In genomic region chr14:63249112-63249511, GRCh38 we compare ENCODE assay signal across 20 cellular contexts. TPM values are rescaled to one million over a fixed set of nuclear protein-coding genes. Genes with fewer than 3 reads are reported as not detected.
DNase-seq lines count a peak whose midpoint lies in the region; ATAC-seq and TF ChIP-seq lines count a peak whose summit lies in the region.
"Had no signal": no experiment of that assay in that cellular context is flagged by ENCODE, and none has a peak within 500 bp of the region (broad histone marks: within the 10 kb centered on the region; RNA-seq: fewer than 3 reads in every experiment).

No MANE protein-coding gene starts in this region.

- H3K27me3 ChIP-seq in ascending aorta, result no peaks in the 10 kb centered on the region
- H3K27me3 ChIP-seq in spleen (replicated peaks in 1 of 7), result no peaks in the 10 kb centered on the region
- H3K27me3 ChIP-seq: colonic mucosa had no signal

- TF ChIP-seq CTCF in ascending aorta (IDR thresholded peaks at IDR 0.05) (no peak), fibroblast of pulmonary artery (IDR thresholded peaks at IDR 0.05; ENCODE audit: low read length, missing control alignments) (no peak), spleen (IDR thresholded peaks at IDR 0.05 in 8 of 11, conservative IDR thresholded peaks at IDR 0.05 in 3 of 11) (no peak), type B pancreatic cell (conservative IDR thresholded peaks at IDR 0.05) (no peak)

- WGBS in spleen, 5 donors, result 60 to 69% (median 65%) methylated on average over 2 of the region's 2 CpGs

- H3K36me3 ChIP-seq in ascending aorta, result no peaks in the 10 kb centered on the region
- H3K36me3 ChIP-seq in spleen, result no peaks in the 10 kb centered on the region
- H3K36me3 ChIP-seq: colonic mucosa had no signal

- intact Hi-C loops in ascending aorta (cut with DNase I) (loop anchor here (2.0 kb wide), 1 partner anchor 44 kb away; the partner anchor contains the start of gene RHOJ), sciatic nerve (cut with DNase I) (no loop called here), spleen (cut with DNase I; ENCODE audit: low total_unique reads) (no loop called here), posterior vena cava (cut with DNase I) (no loop called here)

- peaks cover 3% of the 10 kb centered on the region for H3K36me3 Mint-ChIP-seq in type B pancreatic cell
- H3K36me3 Mint-ChIP-seq: CD8-positive, alpha-beta memory T cell; natural killer cell had no signal

- peak; percentile 56 for DNase-seq in EH (ENCODE audit: low read depth)
- DNase-seq in ascending aorta (ENCODE audit: low spot score in 2 of 2), result no peak
- DNase-seq in fibroblast of pulmonary artery (ENCODE audit: low read depth), result peak; percentile 60
- no peak for DNase-seq in sciatic nerve (ENCODE audit: low spot score)
- DNase-seq in spleen, result no peak
- DNase-seq in type B pancreatic cell (ENCODE audit: extremely low spot score, unreplicated experiment), result no peak
- no peak for DNase-seq in posterior vena cava (ENCODE audit: low spot score)
- no peak for DNase-seq in NCI-H510A (lab: John Stamatoyannopoulos, UW)
- DNase-seq: activated CD4-positive, alpha-beta T cell treated with anti-CD3 and anti-CD28 coated beads for 1 hour; CD8-positive, alpha-beta memory T cell; colonic mucosa; DND-41; mammary epithelial cell; natural killer cell; NCI-H1694; NCI-H526; stimulated activated naive CD4-positive, alpha-beta T cell; T1000 had no signal

- H3K27me3 Mint-ChIP-seq in type B pancreatic cell, result no peaks in the 10 kb centered on the region

- peaks cover 0 to 11% of the 10 kb centered on the region in 2 donors for H3K4me1 ChIP-seq in ascending aorta
- H3K4me1 ChIP-seq in spleen, result no peaks in the 10 kb centered on the region
- H3K4me1 ChIP-seq: colonic mucosa had no signal

- H3K9me3 ChIP-seq in ascending aorta (no peaks in the 10 kb centered on the region), spleen (peaks cover 0 to 5% (median 0%) of the 10 kb centered on the region in 8 donors)
- H3K9me3 ChIP-seq: colonic mucosa had no signal

- ATAC-seq in sciatic nerve, result peak; percentile 72
- ATAC-seq: activated T-helper 17 cell treated with anti-CD3 and anti-CD28 coated beads, Interleukin-2, amount 50 U/mL, for 72 hours; natural killer cell had no signal

- H3K27ac ChIP-seq in ascending aorta, result peak overlapping the region; percentile 45 to 66
- no peak overlapping the region for H3K27ac ChIP-seq in spleen
- H3K27ac ChIP-seq: colonic mucosa had no signal

- H3K4me3 ChIP-seq in ascending aorta, result no peak overlapping the region
- H3K4me3 ChIP-seq in fibroblast of pulmonary artery (replicated peaks; ENCODE audit: low read depth, low read length), result no peak overlapping the region
- H3K4me3 ChIP-seq in spleen, result no peak overlapping the region
- H3K4me3 ChIP-seq: colonic mucosa had no signal

- H3K4me3 Mint-ChIP-seq in type B pancreatic cell, result no peak overlapping the region
- H3K4me3 Mint-ChIP-seq: activated T-helper 17 cell treated with anti-CD3 and anti-CD28 coated beads, Interleukin-2, amount 50 U/mL, for 72 hours; CD8-positive, alpha-beta memory T cell; natural killer cell had no signal

- H3K9me3 Mint-ChIP-seq in type B pancreatic cell, result peaks cover 9% of the 10 kb centered on the region
- H3K9me3 Mint-ChIP-seq: activated T-helper 17 cell treated with anti-CD3 and anti-CD28 coated beads, Interleukin-2, amount 50 U/mL, for 72 hours; natural killer cell had no signal

- no peak for TF ChIP-seq POLR2A in spleen (IDR thresholded peaks at IDR 0.05)

- H3K4me1 Mint-ChIP-seq in type B pancreatic cell (ENCODE audit: unreplicated experiment), result peaks cover 4% of the 10 kb centered on the region
- H3K4me1 Mint-ChIP-seq: activated T-helper 17 cell treated with anti-CD3 and anti-CD28 coated beads, Interleukin-2, amount 50 U/mL, for 72 hours; CD8-positive, alpha-beta memory T cell; natural killer cell had no signal

- no peak overlapping the region for H3K27ac Mint-ChIP-seq in type B pancreatic cell
- H3K27ac Mint-ChIP-seq: activated T-helper 17 cell treated with anti-CD3 and anti-CD28 coated beads, Interleukin-2, amount 50 U/mL, for 72 hours; CD8-positive, alpha-beta memory T cell; natural killer cell had no signal

RNA-seq across cellular contexts. Expression of gene RHOJ, which starts 44.9 kb away (rescaled TPM):
- 12.9 TPM for total RNA-seq in ascending aorta
- total RNA-seq in sciatic nerve, result 55.9 TPM
- total RNA-seq in spleen, result 10 to 100 TPM in 6 of 7 donors, 1 to 10 TPM in 1; 8.3 to 26.3 (median 21.2) TPM
- 10 to 100 TPM in 1 of 3 donors, 1 to 10 TPM in 2; 5.5 to 11.1 (median 9.0) TPM for polyA plus RNA-seq in spleen
- total RNA-seq in type B pancreatic cell (ENCODE audit: low replicate concordance), result 0.17 and 16.3 TPM in 2 replicates
- total RNA-seq in posterior vena cava, result 10 to 100 TPM; 19.8 to 22.8 TPM
- total RNA-seq: activated T-helper 17 cell treated with anti-CD3 and anti-CD28 coated beads, Interleukin-2, amount 50 U/mL, for 72 hours; CD8-positive, alpha-beta memory T cell; MCF 10A; natural killer cell had no signal
- polyA plus RNA-seq: CD8-positive, alpha-beta memory T cell had no signal

Comparison
In these comparisons a context has a peak if more than half of its experiments do, and no peak if none do; other contexts are left out.
1. DNase-seq: peak in EH (single experiment) and fibroblast of pulmonary artery (single experiment); none in ascending aorta (0 of 2), sciatic nerve (single experiment), spleen (single experiment), type B pancreatic cell (single experiment), posterior vena cava (single experiment) and NCI-H510A (single experiment).
2. H3K27ac ChIP-seq: peak in ascending aorta (2 of 2); none in spleen (0 of 8).